Comparison of ENCODE assay signal across 12 cellular contexts in the genomic region with DNA sequence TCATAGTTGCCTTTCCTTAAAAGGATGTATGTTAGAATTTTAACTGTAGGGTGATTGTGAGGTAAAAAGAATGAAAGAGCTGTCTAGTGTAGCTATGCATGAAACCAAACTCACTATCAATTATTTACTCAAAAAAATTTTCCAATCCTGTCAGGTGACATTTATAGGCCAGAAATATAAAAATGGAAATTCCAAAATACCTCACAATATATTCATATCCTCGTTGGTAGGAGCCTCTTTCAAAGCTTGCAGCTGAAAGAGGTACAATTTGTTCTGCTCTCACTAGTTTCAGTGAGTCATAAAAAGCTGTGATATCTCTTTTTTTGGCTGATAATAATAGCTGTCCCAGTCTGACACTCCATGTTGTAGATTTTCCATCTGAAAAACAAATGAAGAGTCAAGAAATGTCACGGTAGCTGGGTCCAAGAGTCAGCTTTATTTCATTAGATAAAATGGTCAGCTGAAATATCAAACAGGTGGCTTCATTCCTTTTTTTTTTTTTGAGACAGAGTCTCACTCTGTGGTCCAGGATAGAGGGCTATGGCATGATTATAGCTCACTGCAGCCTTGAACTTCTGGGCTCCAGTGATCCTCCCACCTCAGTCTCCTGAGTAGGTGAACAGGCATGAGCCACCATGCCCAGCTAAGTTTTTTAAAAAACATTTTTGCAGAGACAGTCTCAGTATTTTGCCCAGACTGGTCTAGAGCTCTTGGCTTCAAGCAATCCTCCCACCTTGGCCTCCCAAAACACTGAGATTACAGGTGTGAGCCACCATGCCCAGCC. TPM values are rescaled to one million over a fixed set of nuclear protein-coding genes. Genes with fewer than 3 reads are reported as not detected.
DNase-seq lines count a peak whose midpoint lies in the region; ATAC-seq and TF ChIP-seq lines count a peak whose summit lies in the region.
"Had no signal": no experiment of that assay in that cellular context is flagged by ENCODE, and none has a peak within 500 bp of the region (broad histone marks: within the 10 kb centered on the region; RNA-seq: fewer than 3 reads in every experiment).

No MANE protein-coding gene starts in this region.

- no peaks in the 10 kb centered on the region for H3K27me3 Mint-ChIP-seq in activated T-helper 1 cell treated with anti-CD3 and anti-CD28 coated beads, Interleukin-12 subunit alpha, Interleukin-12 subunit beta, Interleukin-2, Interleukin-4 antibody, amounts not matched to agents 30 ng/mL and 10 ng/mL and 1 ng/mL, durations not matched to agents 14 hours and 24 hours and 36 hours (ENCODE audit: insufficient read depth)
- H3K27me3 Mint-ChIP-seq: activated naive CD8-positive, alpha-beta T cell treated with anti-CD3 and anti-CD28 coated beads, Interleukin-2, amount 10 ng/mL, durations not matched to agents 7 days and 5 days had no signal

- intact Hi-C loops in activated T-helper 1 cell treated with anti-CD3 and anti-CD28 coated beads, Interleukin-12 subunit alpha, Interleukin-12 subunit beta, Interleukin-2, Interleukin-4 antibody, amounts not matched to agents 30 ng/mL and 10 ng/mL and 1 ng/mL, durations not matched to agents 14 hours and 24 hours and 36 hours (cut with micrococcal nuclease): loop anchor here (1.0 kb wide), 1 partner anchor 52 kb away; no protein-coding TSS in a partner anchor

- peak overlapping the region; percentile 19 for H3K27ac Mint-ChIP-seq in activated T-helper 1 cell treated with anti-CD3 and anti-CD28 coated beads, Interleukin-12 subunit alpha, Interleukin-12 subunit beta, Interleukin-2, Interleukin-4 antibody, amounts not matched to agents 30 ng/mL and 10 ng/mL and 1 ng/mL, durations not matched to agents 14 hours and 24 hours and 36 hours
- H3K27ac Mint-ChIP-seq: activated naive CD8-positive, alpha-beta T cell treated with anti-CD3 and anti-CD28 coated beads, Interleukin-2, amount 10 ng/mL, durations not matched to agents 7 days and 5 days had no signal

- ATAC-seq in SK-N-SH treated with all-trans-retinoic acid at 6 μM for 48 hours: no peak
- peak; percentile 58 for ATAC-seq in HG02588 (IDR thresholded peaks at IDR 0.05; ENCODE audit: unreplicated experiment)

- H3K27me3 ChIP-seq in SK-N-SH (ENCODE audit: insufficient read depth): no peaks in the 10 kb centered on the region
- no peaks in the 10 kb centered on the region for H3K27me3 ChIP-seq in H7 (ENCODE audit: control insufficient read depth, insufficient read depth, low read length)

- no peak overlapping the region for H2AFZ ChIP-seq in SK-N-SH (ENCODE audit: low read depth)

- no peak overlapping the region for H3K4me3 Mint-ChIP-seq in activated T-helper 1 cell treated with anti-CD3 and anti-CD28 coated beads, Interleukin-12 subunit alpha, Interleukin-12 subunit beta, Interleukin-2, Interleukin-4 antibody, amounts not matched to agents 30 ng/mL and 10 ng/mL and 1 ng/mL, durations not matched to agents 14 hours and 24 hours and 36 hours
- H3K4me3 Mint-ChIP-seq: activated naive CD8-positive, alpha-beta T cell treated with anti-CD3 and anti-CD28 coated beads, Interleukin-2, amount 10 ng/mL, durations not matched to agents 7 days and 5 days had no signal

- no peak for TF ChIP-seq RAD21 in SK-N-SH (IDR thresholded peaks at IDR 0.05; ENCODE audit: low read length)

- CTCF ChIA-PET in SK-N-SH (lab: Yijun Ruan, JAX): interaction anchor here (1.0 kb wide), 1 partner anchor 14 kb away, joined by 3 read pairs; no protein-coding TSS in a partner anchor

- no peak for TF ChIP-seq EP300 in SK-N-SH (IDR thresholded peaks at IDR 0.05; ENCODE audit: borderline replicate concordance in 1 of 2, low read depth in 1 of 2, low read length in 1 of 2)

- H3K4me3 ChIP-seq in SK-N-SH (ENCODE audit: low read depth in 2 of 2, low read length in 1 of 2) (no peak overlapping the region), H7 (ENCODE audit: insufficient read depth, low read depth, low read length) (no peak overlapping the region)

- peaks cover 4% of the 10 kb centered on the region for H4K20me1 ChIP-seq in SK-N-SH (ENCODE audit: insufficient read depth)

- H3K27ac ChIP-seq in SK-N-SH (ENCODE audit: low read depth in 2 of 2, low read length in 1 of 2): peak overlapping the region in 1 of 2 experiments; percentile 23; a peak in 2 of 4 replicates
- H3K27ac ChIP-seq: 22Rv1, RWPE1 had no signal

- peaks cover 0 to 18% of the 10 kb centered on the region in 2 experiments; a peak in 3 of 4 replicates for H3K4me1 ChIP-seq in SK-N-SH (ENCODE audit: control insufficient read depth in 1 of 2, insufficient read depth in 2 of 2, low read depth in 1 of 2, low read length in 1 of 2)

- H3K9me2 ChIP-seq in SK-N-SH: no peaks in the 10 kb centered on the region

- 34% methylated on average over 2 of the region's 2 CpGs for WGBS in SK-N-SH (ENCODE audit: low lambda C conversion rate)

- peaks cover 4% of the 10 kb centered on the region; the same call in 1 of the 2 replicates for H3K79me2 ChIP-seq in SK-N-SH (ENCODE audit: insufficient read depth)

- no peaks in the 10 kb centered on the region for H3K9me3 ChIP-seq in SK-N-SH

- TF ChIP-seq CTCF in SK-N-SH (IDR thresholded peaks at IDR 0.05): no peak

- H3K9ac ChIP-seq in SK-N-SH: no peak overlapping the region

- H3K4me1 Mint-ChIP-seq in activated T-helper 1 cell treated with anti-CD3 and anti-CD28 coated beads, Interleukin-12 subunit alpha, Interleukin-12 subunit beta, Interleukin-2, Interleukin-4 antibody, amounts not matched to agents 30 ng/mL and 10 ng/mL and 1 ng/mL, durations not matched to agents 14 hours and 24 hours and 36 hours (ENCODE audit: low read depth): peaks cover 22% of the 10 kb centered on the region
- H3K4me1 Mint-ChIP-seq: activated naive CD8-positive, alpha-beta T cell treated with anti-CD3 and anti-CD28 coated beads, Interleukin-2, amount 10 ng/mL, durations not matched to agents 7 days and 5 days had no signal

- POLR2A ChIA-PET in SK-N-SH (lab: Yijun Ruan, JAX): no interaction called here

- H3K36me3 Mint-ChIP-seq in activated T-helper 1 cell treated with anti-CD3 and anti-CD28 coated beads, Interleukin-12 subunit alpha, Interleukin-12 subunit beta, Interleukin-2, Interleukin-4 antibody, amounts not matched to agents 30 ng/mL and 10 ng/mL and 1 ng/mL, durations not matched to agents 14 hours and 24 hours and 36 hours (ENCODE audit: low read depth): peaks cover 38% of the 10 kb centered on the region

- H3K9me3 Mint-ChIP-seq in activated T-helper 1 cell treated with anti-CD3 and anti-CD28 coated beads, Interleukin-12 subunit alpha, Interleukin-12 subunit beta, Interleukin-2, Interleukin-4 antibody, amounts not matched to agents 30 ng/mL and 10 ng/mL and 1 ng/mL, durations not matched to agents 14 hours and 24 hours and 36 hours: peaks cover 7% of the 10 kb centered on the region
- H3K9me3 Mint-ChIP-seq: activated naive CD8-positive, alpha-beta T cell treated with anti-CD3 and anti-CD28 coated beads, Interleukin-2, amount 10 ng/mL, durations not matched to agents 7 days and 5 days had no signal

- DNase-seq in SK-N-SH (no peak), lung microvascular endothelial cell (ENCODE audit: low read depth in 2 of 2) (peak; percentile 20 to 25), LoVo (ENCODE audit: low spot score) (no peak), H7 (no peak)
- no peak for DNase-seq in activated T-helper 1 cell treated with anti-CD3 and anti-CD28 coated beads, Interleukin-12 subunit alpha, Interleukin-12 subunit beta, Interleukin-2, Interleukin-4 antibody, amounts not matched to agents 30 ng/mL and 10 ng/mL and 1 ng/mL, durations not matched to agents 14 hours and 24 hours and 36 hours (ENCODE audit: low spot score)
- DNase-seq in effector CD4-positive, alpha-beta T cell: no peak
- DNase-seq: activated naive CD8-positive, alpha-beta T cell treated with anti-CD3 and anti-CD28 coated beads, Interleukin-2, amount 10 ng/mL, durations not matched to agents 7 days and 5 days; islet precursor cell had no signal

- H3F3A ChIP-seq in SK-N-SH (replicated peaks; ENCODE audit: insufficient read depth): peaks cover 16% of the 10 kb centered on the region

- H3K36me3 ChIP-seq in SK-N-SH (replicated peaks in 1 of 2; ENCODE audit: control insufficient read depth in 1 of 2, insufficient read depth in 2 of 2, low read length in 1 of 2) (peaks cover 36 to 40% of the 10 kb centered on the region in 2 experiments), H7 (replicated peaks; ENCODE audit: control insufficient read depth, insufficient read depth, low read length) (no peaks in the 10 kb centered on the region; the same call in 1 of the 2 replicates)

- H3K4me2 ChIP-seq in SK-N-SH: no peak overlapping the region

TF ChIP-seq in SK-N-SH, 30 proteins besides CTCF, POLR2A, EP300 and RAD21:
- 0 out of 2 replicates have a peak, but pooled peaks have one; percentile 10 for TF ChIP-seq FOSL2 (IDR thresholded peaks at IDR 0.05; ENCODE audit: borderline replicate concordance, low read depth)
- TF ChIP-seq TCF12 (IDR thresholded peaks at IDR 0.05): no peak

TF ChIP-seq in SK-N-SH treated with all-trans-retinoic acid at 6 μM for 48 hours, 23 proteins besides CTCF, POLR2A, EP300 and RAD21 (continues in another document):
- TF ChIP-seq RARB (CRISPR knock-in tag; IDR thresholded peaks at IDR 0.05) (no peak), ZNF70 (CRISPR knock-in tag; IDR thresholded peaks at IDR 0.05) (no peak), POU6F1 (CRISPR knock-in tag; IDR thresholded peaks at IDR 0.05; ENCODE audit: borderline replicate concordance, low read depth) (no peak), CSDC2 (CRISPR knock-in tag; IDR thresholded peaks at IDR 0.05) (no peak), ZNF8 (CRISPR knock-in tag; IDR thresholded peaks at IDR 0.05) (no peak), GLIS3 (CRISPR knock-in tag; IDR thresholded peaks at IDR 0.05) (no peak)

RNA-seq across cellular contexts. Expression of gene XRN1, which starts 50.8 kb away (rescaled TPM):
- 2.7 and 3.8 TPM in 2 replicates for polyA plus RNA-seq in SK-N-SH (2012; rRNA removed)
- polyA plus RNA-seq in SK-N-SH (2012; cell fraction: cytosol; rRNA removed): 3.9 and 4.1 TPM in 2 replicates
- 7.2 and 17.3 TPM in 2 replicates for polyA plus RNA-seq in SK-N-SH (2012; cell fraction: nucleus; rRNA removed)
- 48.0 and 52.7 TPM in 2 replicates for total RNA-seq in activated T-helper 1 cell treated with anti-CD3 and anti-CD28 coated beads, Interleukin-12 subunit alpha, Interleukin-12 subunit beta, Interleukin-2, Interleukin-4 antibody, amounts not matched to agents 30 ng/mL and 10 ng/mL and 1 ng/mL, durations not matched to agents 14 hours and 24 hours and 36 hours
- 42.5 and 44.2 TPM in 2 replicates for total RNA-seq in lung microvascular endothelial cell
- 7.1 and 10.7 TPM in 2 replicates for total RNA-seq in H7 (2014; rRNA removed; shearing (Covaris generic))

Comparison
In these comparisons a context has a peak if more than half of its experiments do, and no peak if none do; other contexts are left out.
1. DNase-seq: peak in lung microvascular endothelial cell (2 of 2); none in SK-N-SH (single experiment), activated T-helper 1 cell treated with anti-CD3 and anti-CD28 coated beads, Interleukin-12 subunit alpha, Interleukin-12 subunit beta, Interleukin-2, Interleukin-4 antibody, amounts not matched to agents 30 ng/mL and 10 ng/mL and 1 ng/mL, durations not matched to agents 14 hours and 24 hours and 36 hours (single experiment), effector CD4-positive, alpha-beta T cell (single experiment), LoVo (single experiment) and H7 (single experiment).